27 cellular contexts compared by ENCODE assay signal in genomic region chr3:67998222-67998760, GRCh38.
"Had no signal": no experiment of that assay in that cellular context is flagged by ENCODE, and none has a peak within 500 bp of the region (broad histone marks: within the 10 kb centered on the region; RNA-seq: fewer than 3 reads in every experiment).

No MANE protein-coding gene starts in this region.

- ATAC-seq: left colon; mucosa of descending colon; natural killer cell treated with Interleukin-12 subunit alpha and Interleukin-12 subunit beta and Interleukin-15 and Interleukin-18, amount 100 ng/mL, for 72 hours; psoas muscle; right lobe of liver; stimulated activated effector memory CD8-positive, alpha-beta T cell treated with anti-CD3 and anti-CD28 coated beads, Interleukin-12 subunit alpha, Interleukin-12 subunit beta, amount 100 ng/mL, for 72 hours had no signal

- H3K4me1 ChIP-seq: neural progenitor cell, psoas muscle, right lobe of liver, testis, tibial artery had no signal

- H3K27me3 ChIP-seq: neural progenitor cell, right lobe of liver, testis, tibial artery had no signal

- H3K4me3 ChIP-seq: dorsolateral prefrontal cortex, lung, mucosa of descending colon, neural progenitor cell, psoas muscle, right lobe of liver, smooth muscle cell, testis, tibial artery had no signal

- H3K4me3 Mint-ChIP-seq: immature natural killer cell; memory B cell; naive B cell; natural killer cell treated with Interleukin-12 subunit alpha and Interleukin-12 subunit beta and Interleukin-15 and Interleukin-18, amount 100 ng/mL, for 72 hours; neural progenitor cell; stimulated activated effector memory CD8-positive, alpha-beta T cell treated with anti-CD3 and anti-CD28 coated beads, Interleukin-12 subunit alpha, Interleukin-12 subunit beta, amount 100 ng/mL, for 72 hours; type B pancreatic cell had no signal

- H3K36me3 Mint-ChIP-seq: memory B cell; naive B cell; natural killer cell treated with Interleukin-12 subunit alpha and Interleukin-12 subunit beta and Interleukin-15 and Interleukin-18, amount 100 ng/mL, for 72 hours; neural progenitor cell; stimulated activated effector memory CD8-positive, alpha-beta T cell treated with anti-CD3 and anti-CD28 coated beads, Interleukin-12 subunit alpha, Interleukin-12 subunit beta, amount 100 ng/mL, for 72 hours; type B pancreatic cell had no signal

- H3K27ac Mint-ChIP-seq: immature natural killer cell; memory B cell; naive B cell; natural killer cell treated with Interleukin-12 subunit alpha and Interleukin-12 subunit beta and Interleukin-15 and Interleukin-18, amount 100 ng/mL, for 72 hours; neural progenitor cell; stimulated activated effector memory CD8-positive, alpha-beta T cell treated with anti-CD3 and anti-CD28 coated beads, Interleukin-12 subunit alpha, Interleukin-12 subunit beta, amount 100 ng/mL, for 72 hours; type B pancreatic cell had no signal

- H3K9me3 Mint-ChIP-seq: neural progenitor cell had no signal

- H3K27ac ChIP-seq: dorsolateral prefrontal cortex, neural progenitor cell, psoas muscle, right lobe of liver, testis, tibial artery had no signal

- H3K36me3 ChIP-seq: neural progenitor cell, right lobe of liver, tibial artery had no signal

- H3K9me3 ChIP-seq: mucosa of descending colon, psoas muscle, right lobe of liver, testis, tibial artery had no signal

- H3K4me1 Mint-ChIP-seq: immature natural killer cell; memory B cell; naive B cell; neural progenitor cell; stimulated activated effector memory CD8-positive, alpha-beta T cell treated with anti-CD3 and anti-CD28 coated beads, Interleukin-12 subunit alpha, Interleukin-12 subunit beta, amount 100 ng/mL, for 72 hours had no signal

- DNase-seq: central memory CD4-positive, alpha-beta T cell; dorsolateral prefrontal cortex; effector CD4-positive, alpha-beta T cell; hypothalamus; immature natural killer cell; islet precursor cell; kidney glomerular epithelial cell; left colon; mucosa of descending colon; naive B cell; psoas muscle; retina; right lobe of liver; stimulated activated CD4-positive, alpha-beta T cell treated with anti-CD3 and anti-CD28 coated beads, Interleukin-12 subunit alpha, Interleukin-12 subunit beta, amount 100 ng/mL, for 4 hours; stimulated activated CD4-positive, alpha-beta T cell treated with anti-CD3 and anti-CD28 coated beads, Interleukin-1b, Interleukin-23, amount 100 ng/mL, for 48 hours; stimulated activated CD4-positive, alpha-beta T cell treated with anti-CD3 and anti-CD28 coated beads, Interleukin-4, amount 100 ng/mL, for 1 hour; stimulated activated naive CD4-positive, alpha-beta T cell treated with Interleukin-2 at 50 U/mL for 16 hours; substantia nigra; testis; tibial artery had no signal
